ENCODE assay signal across 17 cellular contexts in genomic region chr18:40121001-40121400, GRCh38.
DNase-seq lines count a peak whose midpoint lies in the region; TF ChIP-seq lines count a peak whose summit lies in the region.
"Had no signal": no experiment of that assay in that cellular context is flagged by ENCODE, and none has a peak within 500 bp of the region (broad histone marks: within the 10 kb centered on the region; RNA-seq: fewer than 3 reads in every experiment).

No MANE protein-coding gene starts in this region.

- no peak overlapping the region for H3K9ac ChIP-seq in neural progenitor cell

- no peaks in the 10 kb centered on the region for H3K79me2 ChIP-seq in neural progenitor cell (ENCODE audit: low read depth)

- TF ChIP-seq CTCF in endothelial cell (IDR thresholded peaks at IDR 0.05; ENCODE audit: unreplicated experiment) = no peak
- TF ChIP-seq CTCF in neural progenitor cell (IDR thresholded peaks at IDR 0.05) = no peak
- no peak for TF ChIP-seq CTCF in Calu3 (IDR thresholded peaks at IDR 0.05; ENCODE audit: unreplicated experiment)

- no peaks in the 10 kb centered on the region for H3K27me3 ChIP-seq in neural progenitor cell
- H3K27me3 ChIP-seq: BE2C had no signal

- no peaks in the 10 kb centered on the region for H3K36me3 ChIP-seq in neural progenitor cell
- H3K36me3 ChIP-seq: BE2C had no signal

- H3K27ac ChIP-seq in neural progenitor cell = no peak overlapping the region
- H3K27ac ChIP-seq: A549, C4-2B had no signal

- CTCF ChIA-PET in Calu3 (lab: Charles Lee) = no interaction called here

- no peaks in the 10 kb centered on the region for H4K20me1 ChIP-seq in neural progenitor cell (ENCODE audit: low read depth)

- H3K4me1 ChIP-seq in neural progenitor cell = peaks cover 10% of the 10 kb centered on the region
- H3K4me1 ChIP-seq: A549, BE2C had no signal

- H3K27me3 Mint-ChIP-seq in endothelial cell (ENCODE audit: unreplicated experiment) (no peaks in the 10 kb centered on the region), neural progenitor cell (ENCODE audit: insufficient read depth, low read depth) (no peaks in the 10 kb centered on the region), Calu3 (ENCODE audit: unreplicated experiment) (peaks cover 13% of the 10 kb centered on the region)
- H3K27me3 Mint-ChIP-seq: CD4-positive, alpha-beta memory T cell had no signal

- H3K4me1 Mint-ChIP-seq in endothelial cell (ENCODE audit: unreplicated experiment) (peaks cover 7% of the 10 kb centered on the region), neural progenitor cell (no peaks in the 10 kb centered on the region), Calu3 (ENCODE audit: low read depth, unreplicated experiment) (no peaks in the 10 kb centered on the region)
- H3K4me1 Mint-ChIP-seq: CD4-positive, alpha-beta memory T cell had no signal

- H3K27ac Mint-ChIP-seq in endothelial cell (ENCODE audit: unreplicated experiment) (no peak overlapping the region), neural progenitor cell (no peak overlapping the region), Calu3 (ENCODE audit: unreplicated experiment) (no peak overlapping the region)
- H3K27ac Mint-ChIP-seq: CD4-positive, alpha-beta memory T cell had no signal

- no peak overlapping the region for H3K4me3 ChIP-seq in neural progenitor cell
- H3K4me3 ChIP-seq: A549 had no signal

- no peak overlapping the region for H3K4me3 Mint-ChIP-seq in endothelial cell (ENCODE audit: unreplicated experiment)
- H3K4me3 Mint-ChIP-seq in neural progenitor cell = no peak overlapping the region
- H3K4me3 Mint-ChIP-seq in Calu3 (ENCODE audit: low read depth, unreplicated experiment) = no peak overlapping the region
- H3K4me3 Mint-ChIP-seq: CD4-positive, alpha-beta memory T cell had no signal

- no peaks in the 10 kb centered on the region for H3K9me3 ChIP-seq in neural progenitor cell (ENCODE audit: low read depth)
- H3K9me3 ChIP-seq: A549, BE2C had no signal

- H3K36me3 Mint-ChIP-seq in endothelial cell (ENCODE audit: low read depth, unreplicated experiment) (no peaks in the 10 kb centered on the region), neural progenitor cell (no peaks in the 10 kb centered on the region), Calu3 (ENCODE audit: insufficient read depth, unreplicated experiment) (no peaks in the 10 kb centered on the region)
- H3K36me3 Mint-ChIP-seq: CD4-positive, alpha-beta memory T cell had no signal

- H3K4me2 ChIP-seq in neural progenitor cell = peak overlapping the region; percentile 5
- H3K4me2 ChIP-seq: A549 had no signal

- intact Hi-C loops in Calu3 (cut with micrococcal nuclease; ENCODE audit: unreplicated experiment) = no loop called here

- BruUV-seq in Calu3 (replicated peaks; lab: Mats Ljungman, UMichigan) = no TSS peak

- H3F3A ChIP-seq in neural progenitor cell (ENCODE audit: low read depth) = no peaks in the 10 kb centered on the region

- no peaks in the 10 kb centered on the region for H3K9me3 Mint-ChIP-seq in endothelial cell (ENCODE audit: unreplicated experiment)
- peaks cover 42% of the 10 kb centered on the region for H3K9me3 Mint-ChIP-seq in neural progenitor cell
- H3K9me3 Mint-ChIP-seq in Calu3 (ENCODE audit: low read depth, unreplicated experiment) = peaks cover 7% of the 10 kb centered on the region

- no peak overlapping the region for H2AFZ ChIP-seq in neural progenitor cell (replicated peaks)

- DNase-seq in HT1080 (ENCODE audit: low read depth) (peak; percentile 63), OCI-M1 (lab: John Stamatoyannopoulos, UW) (peak; percentile 79), endothelial cell (ENCODE audit: low spot score) (peak; percentile 3), neural progenitor cell (ENCODE audit: low spot score) (peak; percentile 2), mesenteric fat pad (ENCODE audit: low spot score) (no peak), NCI-H2107 treated with DMSO at 0.1 percent for 48 hours (lab: John Stamatoyannopoulos, UW; ENCODE audit: unreplicated experiment) (no peak), NCI-H1105 treated with DMSO at 0.1 percent for 48 hours (lab: John Stamatoyannopoulos, UW) (no peak), Calu3 (no peak)
- DNase-seq: BE2C; CD4-positive, alpha-beta memory T cell; DMS153; DMS79 treated with DMSO at 0.1 percent for 48 hours; EL; HCEC 1CT; IMR-90 had no signal

Comparison
In these comparisons a context has a peak if more than half of its experiments do, and no peak if none do; other contexts are left out.
1. DNase-seq: peak in HT1080 (single experiment), OCI-M1 (single experiment), endothelial cell (single experiment) and neural progenitor cell (single experiment); none in mesenteric fat pad (single experiment), NCI-H2107 treated with DMSO at 0.1 percent for 48 hours (single experiment), NCI-H1105 treated with DMSO at 0.1 percent for 48 hours (single experiment) and Calu3 (single experiment).